Comparison of ENCODE assay signal across 9 cellular contexts in the genomic region with DNA sequence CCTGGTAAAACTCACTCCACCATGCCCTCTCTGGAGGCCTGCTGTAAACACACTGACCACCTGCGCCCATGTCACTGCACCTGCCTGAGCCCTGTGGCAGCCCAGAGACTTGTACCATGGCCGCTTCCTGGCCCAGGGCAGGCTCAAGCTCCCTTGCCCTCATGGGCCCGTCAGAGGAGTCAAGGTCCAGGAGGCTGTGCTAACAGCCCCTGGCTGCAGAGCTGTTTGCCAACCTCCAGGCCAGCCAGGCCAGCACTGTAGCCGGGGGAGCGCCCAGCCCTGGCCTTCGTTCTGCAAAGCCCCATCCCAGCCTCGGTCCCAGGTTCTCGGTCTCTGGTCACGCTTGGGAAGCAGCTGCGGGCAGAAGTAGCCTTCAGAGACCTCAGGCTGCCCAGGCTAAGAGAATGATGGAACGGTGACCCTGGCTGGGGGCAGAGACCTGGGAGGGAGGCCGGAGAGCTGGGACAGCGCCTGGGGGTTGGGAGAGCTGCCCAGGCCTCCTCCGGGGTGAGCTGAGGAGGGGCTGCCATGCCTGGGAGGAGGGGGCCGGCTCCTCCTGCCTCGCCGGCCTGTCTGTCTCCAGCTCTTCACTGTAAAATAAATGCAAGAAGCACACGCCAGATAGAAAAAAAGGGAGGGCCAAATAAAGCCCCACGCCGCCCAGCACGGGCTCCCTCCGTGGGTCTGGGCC. TPM values are rescaled to one million over a fixed set of nuclear protein-coding genes. Genes with fewer than 3 reads are reported as not detected.
DNase-seq lines count a peak whose midpoint lies in the region; ATAC-seq and TF ChIP-seq lines count a peak whose summit lies in the region.
"Had no signal": no experiment of that assay in that cellular context is flagged by ENCODE, and none has a peak within 500 bp of the region (broad histone marks: within the 10 kb centered on the region; RNA-seq: fewer than 3 reads in every experiment).

No MANE protein-coding gene starts in this region.

- peak overlapping the region; percentile 31 for H3K4me3 Mint-ChIP-seq in central memory CD8-positive, alpha-beta T cell
- peak overlapping the region; percentile 79 for H3K4me3 Mint-ChIP-seq in type B pancreatic cell

- no peak overlapping the region for H3K4me2 ChIP-seq in mesendoderm (ENCODE audit: low read length)

- H3K79me2 ChIP-seq in mesendoderm (ENCODE audit: control insufficient read depth, insufficient read depth, low read length), result no peaks in the 10 kb centered on the region

- H3K36me3 ChIP-seq in right atrium auricular region (no peaks in the 10 kb centered on the region), mesendoderm (ENCODE audit: control insufficient read depth, insufficient read depth, low read length) (no peaks in the 10 kb centered on the region)

- H3K27me3 Mint-ChIP-seq in central memory CD8-positive, alpha-beta T cell, result peaks cover 25% of the 10 kb centered on the region
- peaks cover 46% of the 10 kb centered on the region for H3K27me3 Mint-ChIP-seq in type B pancreatic cell

- H3K18ac ChIP-seq in mesendoderm (ENCODE audit: low read length), result no peak overlapping the region

- H3K27me3 ChIP-seq in right atrium auricular region (peaks cover 0 to 7% of the 10 kb centered on the region in 2 donors), mesendoderm (ENCODE audit: insufficient read depth, low read length, poor library complexity) (peaks cover 3% of the 10 kb centered on the region)

- intact Hi-C loops in Right ventricle myocardium inferior (cut with DNase I), result no loop called here

- no peak overlapping the region for H3K9ac ChIP-seq in mesendoderm (ENCODE audit: low read length)

- H2BK5ac ChIP-seq in mesendoderm (ENCODE audit: low read length), result no peak overlapping the region

- ATAC-seq in Right ventricle myocardium inferior, result no peak
- no peak for ATAC-seq in central memory CD8-positive, alpha-beta T cell (replicated peaks; ENCODE audit: extremely low read depth, poor library complexity, severe bottlenecking)

- no CpG with 5 or more reads among the region's 22 CpGs for WGBS in mesendoderm (ENCODE audit: extremely low coverage, insufficient coverage, low lambda C conversion rate)

- H3K4me1 ChIP-seq in right atrium auricular region (peaks cover 0 to 14% of the 10 kb centered on the region in 2 donors), mesendoderm (ENCODE audit: control insufficient read depth, low read depth, low read length) (peaks cover 3% of the 10 kb centered on the region)

- TF ChIP-seq CTCF in right atrium auricular region (IDR thresholded peaks at IDR 0.05) (no peak), type B pancreatic cell (conservative IDR thresholded peaks at IDR 0.05) (no peak)

- no peaks in the 10 kb centered on the region for H3K79me1 ChIP-seq in mesendoderm (ENCODE audit: low read length)

- H3K9me3 Mint-ChIP-seq in central memory CD8-positive, alpha-beta T cell, result no peaks in the 10 kb centered on the region
- H3K9me3 Mint-ChIP-seq in type B pancreatic cell, result no peaks in the 10 kb centered on the region

- peak overlapping the region; percentile 37 for H3K23ac ChIP-seq in mesendoderm (ENCODE audit: low read length)

- DNase-seq in Right ventricle myocardium inferior (ENCODE audit: missing footprints), result peak; percentile 46
- DNase-seq in right atrium auricular region (ENCODE audit: low spot score), result no peak
- DNase-seq in central memory CD8-positive, alpha-beta T cell (ENCODE audit: low spot score in 2 of 2), result no peak
- no peak for DNase-seq in mesendoderm
- DNase-seq in type B pancreatic cell (ENCODE audit: extremely low spot score, unreplicated experiment), result no peak
- DNase-seq in NCI-H1105 (lab: John Stamatoyannopoulos, UW), result no peak
- DNase-seq in NCI-H2107 (lab: John Stamatoyannopoulos, UW), result no peak
- no peak for DNase-seq in NCI-H510A treated with DMSO at 0.1 percent for 48 hours (lab: John Stamatoyannopoulos, UW)
- DNase-seq: NCI-H2029 had no signal

- H4K8ac ChIP-seq in mesendoderm (ENCODE audit: low read depth, low read length), result no peak overlapping the region

- no peaks in the 10 kb centered on the region for H3K9me3 ChIP-seq in right atrium auricular region

- H3K4me3 ChIP-seq in right atrium auricular region (no peak overlapping the region), mesendoderm (ENCODE audit: low read length) (no peak overlapping the region)

- no peak overlapping the region for H3K27ac Mint-ChIP-seq in central memory CD8-positive, alpha-beta T cell (ENCODE audit: low read depth)
- H3K27ac Mint-ChIP-seq in type B pancreatic cell, result peak overlapping the region; percentile 54

- H3K27ac ChIP-seq in right atrium auricular region (no peak overlapping the region), mesendoderm (ENCODE audit: low read depth, low read length) (no peak overlapping the region)

- no peak overlapping the region for H4K5ac ChIP-seq in mesendoderm (ENCODE audit: low read length)

- H3K36me3 Mint-ChIP-seq in central memory CD8-positive, alpha-beta T cell (ENCODE audit: insufficient read depth), result peaks cover 5% of the 10 kb centered on the region
- no peaks in the 10 kb centered on the region for H3K36me3 Mint-ChIP-seq in type B pancreatic cell

- H2AK5ac ChIP-seq in mesendoderm (ENCODE audit: low read length), result no peak overlapping the region

- no peak overlapping the region for H2BK120ac ChIP-seq in mesendoderm (ENCODE audit: low read depth, low read length)

- peak overlapping the region; percentile 2 for H3K56ac ChIP-seq in mesendoderm (ENCODE audit: low read length)

- H2BK15ac ChIP-seq in mesendoderm (replicated peaks; ENCODE audit: low read depth), result no peak overlapping the region

- H3K4me1 Mint-ChIP-seq in central memory CD8-positive, alpha-beta T cell, result peaks cover 36% of the 10 kb centered on the region
- peaks cover 15% of the 10 kb centered on the region for H3K4me1 Mint-ChIP-seq in type B pancreatic cell (ENCODE audit: unreplicated experiment)

- no peak overlapping the region for H3K4ac ChIP-seq in mesendoderm (ENCODE audit: low read depth, low read length)

RNA-seq across cellular contexts. Expression of gene TCF20, which starts 11.9 kb away (rescaled TPM):
- total RNA-seq in Right ventricle myocardium inferior (16.7 TPM), right atrium auricular region (10 to 100 TPM; 13.6 to 15.5 TPM), type B pancreatic cell (ENCODE audit: low replicate concordance) (56.5 and 65.1 TPM in 2 replicates)
- polyA plus RNA-seq in mesendoderm (2013, experiment 1 of 2), result 28.5 TPM
- 28.6 TPM for polyA plus RNA-seq in mesendoderm (2013, experiment 2 of 2)
